Comparison of ENCODE assay signal across 2 cellular contexts in genomic region chr9:17131494-17131893, GRCh38.
TF ChIP-seq lines count a peak whose summit lies in the region.

No MANE protein-coding gene starts in this region.

TF ChIP-seq in HepG2, 621 proteins besides CTCF, POLR2A, EP300 and RAD21:
- TF ChIP-seq MAFK (conservative IDR thresholded peaks at IDR 0.05 in 1 of 2, IDR thresholded peaks at IDR 0.05 in 1 of 2; ENCODE audit: low read length in 2 of 2) (peak; percentile 60 to 68), ZNF430 (CRISPR knock-in tag; IDR thresholded peaks at IDR 0.05) (no peak), ZNF768 (CRISPR knock-in tag; IDR thresholded peaks at IDR 0.05) (no peak), MAFF (IDR thresholded peaks at IDR 0.05; ENCODE audit: low read depth, low read length) (peak; percentile 40; the same call in 1 of the 2 replicates), PHB2 (IDR thresholded peaks at IDR 0.05; ENCODE audit: partially characterized antibody) (no peak)

TF ChIP-seq in IMR-90, 13 proteins besides CTCF, POLR2A, EP300 and RAD21:
- TF ChIP-seq, protein P1, sequence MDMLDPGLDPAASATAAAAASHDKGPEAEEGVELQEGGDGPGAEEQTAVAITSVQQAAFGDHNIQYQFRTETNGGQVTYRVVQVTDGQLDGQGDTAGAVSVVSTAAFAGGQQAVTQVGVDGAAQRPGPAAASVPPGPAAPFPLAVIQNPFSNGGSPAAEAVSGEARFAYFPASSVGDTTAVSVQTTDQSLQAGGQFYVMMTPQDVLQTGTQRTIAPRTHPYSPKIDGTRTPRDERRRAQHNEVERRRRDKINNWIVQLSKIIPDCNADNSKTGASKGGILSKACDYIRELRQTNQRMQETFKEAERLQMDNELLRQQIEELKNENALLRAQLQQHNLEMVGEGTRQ (IDR thresholded peaks at IDR 0.05; ENCODE audit: low read depth, low read length): no peak
- TF ChIP-seq MAFK (IDR thresholded peaks at IDR 0.05; ENCODE audit: low read depth, low read length): peak; percentile 79
TF ChIP-seq in IMR-90: peak in this region for 1.
